ENCODE assay signal across 11 cellular contexts in the genomic region with DNA sequence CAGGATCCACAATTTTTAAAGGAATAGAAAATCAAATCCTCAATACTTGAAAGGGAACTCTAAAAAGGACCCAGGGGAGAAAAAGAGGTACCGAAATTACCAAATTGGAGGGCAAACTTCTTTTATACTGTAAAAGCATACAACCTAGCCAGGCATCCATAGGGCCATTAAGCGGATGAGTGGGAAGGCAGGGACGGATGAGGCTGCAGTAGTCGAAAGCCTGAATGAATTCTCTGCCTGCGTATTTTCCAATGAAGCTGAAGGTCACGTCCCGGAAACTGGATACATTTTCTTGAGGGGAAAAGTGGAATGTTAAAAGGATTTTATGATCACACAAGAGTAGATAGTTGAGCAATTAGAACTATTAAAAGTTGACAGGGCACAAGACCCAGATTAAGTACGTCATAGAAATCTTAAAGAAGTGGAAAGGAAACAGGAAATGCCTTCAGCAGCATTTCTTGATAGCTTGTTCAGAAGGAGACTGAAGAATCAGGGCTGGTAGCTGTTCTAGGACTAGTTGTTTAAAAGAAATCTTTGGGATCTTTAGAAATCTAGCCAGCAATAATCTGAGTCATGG.
DNase-seq lines count a peak whose midpoint lies in the region; ATAC-seq, FAIRE-seq and TF ChIP-seq lines count a peak whose summit lies in the region.
"Had no signal": no experiment of that assay in that cellular context is flagged by ENCODE, and none has a peak within 500 bp of the region (broad histone marks: within the 10 kb centered on the region; RNA-seq: fewer than 3 reads in every experiment).

No MANE protein-coding gene starts in this region.

- DNase-seq in GM12891 (ENCODE audit: insufficient read length, low spot score) (no peak), SK-N-MC (ENCODE audit: low read depth, low spot score) (peak; percentile 73), hepatocyte (ENCODE audit: low spot score) (peak; percentile 24), psoas muscle (no peak), tibial nerve (ENCODE audit: low spot score in 2 of 2) (no peak), HT-29 (ENCODE audit: low spot score) (no peak), caudate nucleus (lab: John Stamatoyannopoulos, UW) (no peak), Kasumi-1 (lab: John Stamatoyannopoulos, UW) (no peak)
- DNase-seq: activated T-cell treated with anti-CD3 and anti-CD28 coated beads, Interleukin-2, amount 50 U/mL, for 72 hours; hippocampal formation had no signal

- H3K4me3 ChIP-seq in SK-N-MC, result peak overlapping the region; percentile 35
- H3K4me3 ChIP-seq in hepatocyte, result no peak overlapping the region
- peak overlapping the region; percentile 31 for H3K4me3 ChIP-seq in psoas muscle
- H3K4me3 ChIP-seq in tibial nerve, result peak overlapping the region in 2 of 4 donors; percentile 5 to 16

- peak overlapping the region; percentile 12 for H2AFZ ChIP-seq in hepatocyte

- TF ChIP-seq POLR2A in GM12891 (IDR thresholded peaks at IDR 0.05; ENCODE audit: low read depth, low read length) (no peak), tibial nerve (IDR thresholded peaks at IDR 0.05) (no peak)

- no peaks in the 10 kb centered on the region for H3K9me3 ChIP-seq in SK-N-MC (ENCODE audit: low read depth, low read length)
- no peaks in the 10 kb centered on the region for H3K9me3 ChIP-seq in hepatocyte (ENCODE audit: low read depth)
- H3K9me3 ChIP-seq in psoas muscle, result no peaks in the 10 kb centered on the region
- H3K9me3 ChIP-seq in tibial nerve, result no peaks in the 10 kb centered on the region

- no peak for ATAC-seq in psoas muscle
- ATAC-seq: activated T-cell treated with anti-CD3 and anti-CD28 coated beads, Interleukin-2, amount 50 U/mL, for 72 hours had no signal

- H3K9me2 ChIP-seq in hepatocyte (replicated peaks; ENCODE audit: insufficient read depth), result no peaks in the 10 kb centered on the region

- TF ChIP-seq EP300 in tibial nerve (IDR thresholded peaks at IDR 0.05), result no peak

- no peak overlapping the region for H3K9ac ChIP-seq in SK-N-MC (ENCODE audit: insufficient read length)

- H3K27me3 ChIP-seq in hepatocyte (no peaks in the 10 kb centered on the region), psoas muscle (ENCODE audit: insufficient read depth in 3 of 3, low read length in 2 of 3) (no peaks in the 10 kb centered on the region), tibial nerve (no peaks in the 10 kb centered on the region)

- no peaks in the 10 kb centered on the region for H3K79me2 ChIP-seq in hepatocyte

- TF ChIP-seq CTCF in hepatocyte (IDR thresholded peaks at IDR 0.05; ENCODE audit: poor library complexity), result no peak
- TF ChIP-seq CTCF in psoas muscle (IDR thresholded peaks at IDR 0.05), result no peak
- no peak for TF ChIP-seq CTCF in tibial nerve (IDR thresholded peaks at IDR 0.05)

- H3K4me1 ChIP-seq in hepatocyte (ENCODE audit: insufficient read depth), result no peaks in the 10 kb centered on the region
- no peaks in the 10 kb centered on the region for H3K4me1 ChIP-seq in psoas muscle
- peaks cover 0 to 21% (median 5%) of the 10 kb centered on the region in 4 donors for H3K4me1 ChIP-seq in tibial nerve

- no peak overlapping the region for H3K27ac ChIP-seq in SK-N-MC
- peak overlapping the region; percentile 53 for H3K27ac ChIP-seq in hepatocyte
- no peak overlapping the region for H3K27ac ChIP-seq in psoas muscle
- H3K27ac ChIP-seq in tibial nerve, result peak overlapping the region in 2 of 4 donors; percentile 5 to 28
- H3K27ac ChIP-seq in caudate nucleus (ENCODE audit: low read depth, low read length), result no peak overlapping the region
- H3K27ac ChIP-seq: C4-2B had no signal

- intact Hi-C loops in psoas muscle (cut with DNase I), result loop anchor here in 1 of 2 donors (10.0 kb wide), 1 partner anchor 62 kb away; no protein-coding TSS in a partner anchor

- H3K36me3 ChIP-seq in SK-N-MC (ENCODE audit: insufficient read depth, low read length) (no peaks in the 10 kb centered on the region), hepatocyte (replicated peaks; ENCODE audit: insufficient read depth, low read depth) (no peaks in the 10 kb centered on the region), psoas muscle (ENCODE audit: insufficient read depth in 1 of 2, low read depth in 1 of 2) (no peaks in the 10 kb centered on the region), tibial nerve (no peaks in the 10 kb centered on the region)

- H3K4me2 ChIP-seq in hepatocyte, result peak overlapping the region; percentile 20

- no peak for FAIRE-seq in GM12891 (lab: Jason Lieb, UNC)

- 35% methylated on average over 8 of the region's 8 CpGs for WGBS in hepatocyte (ENCODE audit: low lambda C conversion rate, missing lambda C conversion rate)
- 52 to 60% (median 52%) methylated on average over 8 of the region's 8 CpGs for WGBS in psoas muscle, 3 donors
- WGBS in tibial nerve, 2 donors, result 13 to 25% methylated on average over 8 of the region's 8 CpGs

- H4K20me1 ChIP-seq in hepatocyte (ENCODE audit: insufficient read depth, poor library complexity, severe bottlenecking), result no peaks in the 10 kb centered on the region

TF ChIP-seq in GM12891, 5 proteins besides CTCF, POLR2A, EP300 and RAD21:
- TF ChIP-seq POU2F2 (IDR thresholded peaks at IDR 0.05; ENCODE audit: low read depth, low read length) (no peak), SPI1 (IDR thresholded peaks at IDR 0.05; ENCODE audit: low read depth, low read length) (peak; percentile 21; the same call in 1 of the 2 replicates)

Comparison
In these comparisons a context has a peak if more than half of its experiments do, and no peak if none do; other contexts are left out.
1. DNase-seq: peak in SK-N-MC (single experiment) and hepatocyte (single experiment); none in GM12891 (single experiment), psoas muscle (0 of 2), tibial nerve (0 of 2), HT-29 (single experiment), caudate nucleus (0 of 61) and Kasumi-1 (0 of 2).